ENCODE assay signal across 6 cellular contexts in genomic region chr11:65898656-65899355, GRCh38. TPM values are rescaled to one million over a fixed set of nuclear protein-coding genes. Genes with fewer than 3 reads are reported as not detected.
DNase-seq lines count a peak whose midpoint lies in the region; ATAC-seq, FAIRE-seq and TF ChIP-seq lines count a peak whose summit lies in the region.

No MANE protein-coding gene starts in this region.

- no peaks in the 10 kb centered on the region for H3K79me2 ChIP-seq in H9 (ENCODE audit: insufficient read depth, low read length)

- H3K4me2 ChIP-seq in H9 (ENCODE audit: insufficient read depth, insufficient read length, low read length) = peak overlapping the region; percentile 86

- no peak overlapping the region for H3K9ac ChIP-seq in H9 (ENCODE audit: extremely low read depth, insufficient read length, low read length)

- ATAC-seq in HG03469 (IDR thresholded peaks at IDR 0.05; ENCODE audit: unreplicated experiment) = no peak
- ATAC-seq in GM21576 (IDR thresholded peaks at IDR 0.05; ENCODE audit: unreplicated experiment) = no peak

- no peak overlapping the region for H4K5ac ChIP-seq in H9 (ENCODE audit: insufficient read length, low read depth, low read length)

- no peak overlapping the region for H3K23ac ChIP-seq in H9 (ENCODE audit: insufficient read length, low read depth, low read length)

- no peak overlapping the region for H2AFZ ChIP-seq in H9 (ENCODE audit: low read length)

- H3K4me1 ChIP-seq in H9 (ENCODE audit: insufficient read depth, low read length) (no peaks in the 10 kb centered on the region), neutrophil (ENCODE audit: control insufficient read depth in 1 of 2, insufficient read depth in 1 of 2, low read depth in 1 of 2, low read length in 1 of 2) (peaks cover 31 to 34% of the 10 kb centered on the region in 2 experiments)

- H4K20me1 ChIP-seq in H9 (ENCODE audit: control insufficient read depth, insufficient read depth, insufficient read length) = no peaks in the 10 kb centered on the region

- H3K4me3 ChIP-seq in bronchial epithelial cell (ENCODE audit: low read depth, low read length) (peak overlapping the region; percentile 100), neutrophil (ENCODE audit: low read depth in 1 of 2, low read length in 1 of 2) (peak overlapping the region; percentile 65 to 75)

- no peak overlapping the region for H2BK120ac ChIP-seq in H9 (ENCODE audit: low read depth, low read length, poor library complexity, severe bottlenecking)

- peaks cover 17% of the 10 kb centered on the region; the same call in 1 of the 2 replicates for H3K27me3 ChIP-seq in H9 (ENCODE audit: insufficient read depth, low read length)
- no peaks in the 10 kb centered on the region for H3K27me3 ChIP-seq in bronchial epithelial cell (ENCODE audit: control insufficient read depth, insufficient read depth, low read length)
- peaks cover 21% of the 10 kb centered on the region for H3K27me3 ChIP-seq in neutrophil

- no peak overlapping the region for H2AK5ac ChIP-seq in H9 (ENCODE audit: insufficient read length, low read length)

- TF ChIP-seq CTCF in H9 (conservative IDR thresholded peaks at IDR 0.05) (no peak), bronchial epithelial cell (IDR thresholded peaks at IDR 0.05; ENCODE audit: insufficient read depth, low read length, severe bottlenecking) (no peak), neutrophil (IDR thresholded peaks at IDR 0.05) (no peak)

- no peak overlapping the region for H3K56ac ChIP-seq in H9 (ENCODE audit: insufficient read length, low read depth, low read length)

- DNase-seq in H9 (no peak), bronchial epithelial cell (ENCODE audit: low read depth) (peak; percentile 67), DMS79 treated with DMSO at 0.1 percent for 48 hours (lab: John Stamatoyannopoulos, UW) (no peak)

- H2BK20ac ChIP-seq in H9 (ENCODE audit: low read depth, low read length, poor library complexity, severe bottlenecking) = no peak overlapping the region

- no peak for FAIRE-seq in bronchial epithelial cell (lab: Jason Lieb, UNC)

- H3K4ac ChIP-seq in H9 (ENCODE audit: low read depth, low read length) = no peak overlapping the region

- H3K36me3 ChIP-seq in bronchial epithelial cell (ENCODE audit: control insufficient read depth, insufficient read depth, low read length) = peaks cover 15% of the 10 kb centered on the region
- H3K36me3 ChIP-seq in neutrophil = no peaks in the 10 kb centered on the region

- H3K9me3 ChIP-seq in H9 (ENCODE audit: control insufficient read depth, low read depth, low read length) = no peaks in the 10 kb centered on the region
- H3K9me3 ChIP-seq in neutrophil = no peaks in the 10 kb centered on the region

- peak overlapping the region in 1 of 3 experiments; percentile 68; a peak in 1 of 7 replicates for H3K27ac Mint-ChIP-seq in H9

- H2BK12ac ChIP-seq in H9 (ENCODE audit: insufficient read length, low read depth, low read length) = no peak overlapping the region

- peak overlapping the region; percentile 77 to 78 for H3K4me3 Mint-ChIP-seq in H9

- peaks cover 62% of the 10 kb centered on the region for H3K27me3 Mint-ChIP-seq in H9 (ENCODE audit: low read depth)

- peaks cover 17 to 20% of the 10 kb centered on the region in 2 experiments for H3K4me1 Mint-ChIP-seq in H9

- H3K36me3 Mint-ChIP-seq in H9 (ENCODE audit: insufficient read depth in 1 of 3, low read depth in 3 of 3) = peaks cover 0 to 26% (median 0%) of the 10 kb centered on the region in 3 experiments; a peak in 2 of 7 replicates

- H3T11ph ChIP-seq in H9 (ENCODE audit: low read length) = no peak overlapping the region

- H3K14ac ChIP-seq in H9 (ENCODE audit: insufficient read depth, low read length) = 0 out of 2 replicates have a peak overlapping the region, but pooled peaks have one; percentile 31

- no peak overlapping the region for H4K8ac ChIP-seq in H9 (replicated peaks; ENCODE audit: insufficient read length, low read depth, low read length)

- no peak overlapping the region for H3K27ac ChIP-seq in H9 (ENCODE audit: insufficient read length, low read depth, low read length)
- peak overlapping the region; percentile 72 for H3K27ac ChIP-seq in neutrophil

- no peak overlapping the region for H4K91ac ChIP-seq in H9 (ENCODE audit: insufficient read length, low read depth, low read length)

- H3K23me2 ChIP-seq in H9 (ENCODE audit: insufficient read length, low read depth, low read length, poor library complexity, severe bottlenecking) = peaks cover 9% of the 10 kb centered on the region

- H3K18ac ChIP-seq in H9 (ENCODE audit: insufficient read length, low read depth, low read length) = peak overlapping the region; percentile 48

- no peaks in the 10 kb centered on the region; a peak in 1 of 5 replicates for H3K9me3 Mint-ChIP-seq in H9

- no peak overlapping the region for H2BK5ac ChIP-seq in H9 (ENCODE audit: insufficient read length, low read length)

- no CpG with 5 or more reads among the region's 28 CpGs for WGBS in H9 (ENCODE audit: extremely low coverage, insufficient read length, low lambda C conversion rate)

- no peak overlapping the region for H2BK15ac ChIP-seq in H9 (ENCODE audit: low read depth, low read length)

- no peaks in the 10 kb centered on the region for H3K79me1 ChIP-seq in H9 (ENCODE audit: insufficient read depth, low read depth, low read length, poor library complexity, severe bottlenecking)

RNA-seq across cellular contexts. Expression of gene FOSL1, which starts 1.4 kb away (rescaled TPM):
- total RNA-seq in H9 (2021) (33.7 and 36.1 TPM in 2 replicates), bronchial epithelial cell (2.6 and 3.1 TPM in 2 replicates)

RNA-seq across cellular contexts. Expression of gene CCDC85B, which starts 8.3 kb away (rescaled TPM):
- total RNA-seq in H9 (2021) = 23.3 and 23.4 TPM in 2 replicates
- 19.6 and 29.7 TPM in 2 replicates for total RNA-seq in bronchial epithelial cell

RNA-seq across cellular contexts. Expression of gene FIBP, which starts 10.5 kb away (rescaled TPM):
- total RNA-seq in H9 (2021) (86.8 and 87.0 TPM in 2 replicates), bronchial epithelial cell (103 and 157 TPM in 2 replicates)

RNA-seq across cellular contexts. Expression of gene CTSW, which starts 19.2 kb away (rescaled TPM):
- total RNA-seq in H9 (2021) = not detected in 2 replicates
- total RNA-seq in bronchial epithelial cell = not detected in 2 replicates

RNA-seq across cellular contexts. Expression of gene C11orf68, which starts 20.1 kb away (rescaled TPM):
- total RNA-seq in H9 (2021) (14.0 and 15.7 TPM in 2 replicates), bronchial epithelial cell (8.4 and 12.9 TPM in 2 replicates)
